In genomic region chr15:100373942-100374341, GRCh38 we compare ENCODE assay signal across 16 cellular contexts. TPM values are rescaled to one million over a fixed set of nuclear protein-coding genes. Genes with fewer than 3 reads are reported as not detected.
A peak's percentile ranks its signal among the peaks of the same experiment; 100 is the strongest.
DNase-seq lines count a peak whose midpoint lies in the region; ATAC-seq and TF ChIP-seq lines count a peak whose summit lies in the region.
"Had no signal": no experiment of that assay in that cellular context is flagged by ENCODE, and none has a peak within 500 bp of the region (broad histone marks: within the 10 kb centered on the region; RNA-seq: fewer than 3 reads in every experiment).

No MANE protein-coding gene starts in this region.

- H3K4me3 Mint-ChIP-seq in H9 (peak overlapping the region; percentile 70 to 81), neural crest cell (peak overlapping the region; percentile 65), CD14-positive monocyte (peak overlapping the region in 1 of 2 donors; percentile 76)
- H3K4me3 Mint-ChIP-seq: naive B cell had no signal

- peak; percentile 35 for DNase-seq in ACHN
- DNase-seq in H9: peak; percentile 58
- DNase-seq in esophagus squamous epithelium (lab: John Stamatoyannopoulos, UW): no peak
- no peak for DNase-seq in neural crest cell (ENCODE audit: low read depth, low spot score)
- no peak for DNase-seq in NK-92 (lab: John Stamatoyannopoulos, UW; ENCODE audit: unreplicated experiment)
- no peak for DNase-seq in ureter (ENCODE audit: low spot score)
- DNase-seq in CD14-positive monocyte (ENCODE audit: low spot score): no peak
- DNase-seq: activated CD4-positive, CD25-positive, alpha-beta regulatory T cell; central memory CD4-positive, alpha-beta T cell; KG1; naive B cell; NCI-H1930; NK-92 treated with Interleukin-12 subunit alpha and Interleukin-12 subunit beta, amount 100 ng/mL, for 24 hours had no signal

- H3K9ac ChIP-seq in H9 (ENCODE audit: extremely low read depth, insufficient read length, low read length): no peak overlapping the region
- H3K9ac ChIP-seq: BLaER1, SK-N-SH had no signal

- H3K4me2 ChIP-seq in H9 (ENCODE audit: insufficient read depth, insufficient read length, low read length): peak overlapping the region; percentile 60
- H3K4me2 ChIP-seq: BLaER1, SK-N-SH had no signal

- H4K5ac ChIP-seq in H9 (ENCODE audit: insufficient read length, low read depth, low read length): no peak overlapping the region

- no peak overlapping the region for H2BK12ac ChIP-seq in H9 (ENCODE audit: insufficient read length, low read depth, low read length)

- no peaks in the 10 kb centered on the region for H4K20me1 ChIP-seq in H9 (ENCODE audit: control insufficient read depth, insufficient read depth, insufficient read length)
- H4K20me1 ChIP-seq: BLaER1 had no signal

- no peak overlapping the region for H2AK5ac ChIP-seq in H9 (ENCODE audit: insufficient read length, low read length)

- H3K23me2 ChIP-seq in H9 (ENCODE audit: insufficient read length, low read depth, low read length, poor library complexity, severe bottlenecking): peaks cover 3% of the 10 kb centered on the region

- WGBS in H9 (ENCODE audit: extremely low coverage, insufficient read length, low lambda C conversion rate): no CpG with 5 or more reads among the region's 8 CpGs
- 20 to 26% methylated on average over 4 to 7 of the region's 8 CpGs for WGBS in esophagus squamous epithelium, 2 donors

- no peak overlapping the region for H2AFZ ChIP-seq in H9 (ENCODE audit: low read length)

- H4K8ac ChIP-seq in H9 (replicated peaks; ENCODE audit: insufficient read length, low read depth, low read length): no peak overlapping the region

- peaks cover 45% of the 10 kb centered on the region for H3K27me3 Mint-ChIP-seq in H9 (ENCODE audit: low read depth)
- peaks cover 58% of the 10 kb centered on the region for H3K27me3 Mint-ChIP-seq in neural crest cell (ENCODE audit: low read depth)
- peaks cover 44 to 61% (median 49%) of the 10 kb centered on the region in 3 donors for H3K27me3 Mint-ChIP-seq in CD14-positive monocyte (ENCODE audit: low read depth in 3 of 3)

- no peak overlapping the region for H3K27ac ChIP-seq in H9 (ENCODE audit: insufficient read length, low read depth, low read length)
- H3K27ac ChIP-seq in esophagus squamous epithelium: peak overlapping the region; percentile 59 to 85 (median 76)
- H3K27ac ChIP-seq: BLaER1 had no signal

- no peak for TF ChIP-seq CTCF in H9 (conservative IDR thresholded peaks at IDR 0.05)
- no peak for TF ChIP-seq CTCF in esophagus squamous epithelium (IDR thresholded peaks at IDR 0.05)
- TF ChIP-seq CTCF in neural crest cell (conservative IDR thresholded peaks at IDR 0.05): no peak
- no peak for TF ChIP-seq CTCF in CD14-positive monocyte (IDR thresholded peaks at IDR 0.05)

- H3K14ac ChIP-seq in H9 (ENCODE audit: insufficient read depth, low read length): no peak overlapping the region

- H3K18ac ChIP-seq in H9 (ENCODE audit: insufficient read length, low read depth, low read length): no peak overlapping the region

- peak overlapping the region; percentile 47 to 79 (median 58) for H3K4me3 ChIP-seq in esophagus squamous epithelium
- H3K4me3 ChIP-seq: BLaER1 had no signal

- H3T11ph ChIP-seq in H9 (ENCODE audit: low read length): no peak overlapping the region

- H3K4ac ChIP-seq in H9 (ENCODE audit: low read depth, low read length): no peak overlapping the region

- H3K27ac Mint-ChIP-seq in H9 (no peak overlapping the region), neural crest cell (ENCODE audit: unreplicated experiment) (no peak overlapping the region), CD14-positive monocyte (no peak overlapping the region)
- H3K27ac Mint-ChIP-seq: naive B cell had no signal

- in situ Hi-C loops in ACHN (cut with HindIII; ENCODE audit: low pct_ligation_motif_present, low pct_unique_long_range_greater_than_20kb, low sequenced_read_pairs): no loop called here

- peaks cover 8% of the 10 kb centered on the region; the same call in 1 of the 2 replicates for H3K27me3 ChIP-seq in H9 (ENCODE audit: insufficient read depth, low read length)
- peaks cover 0 to 12% (median 0%) of the 10 kb centered on the region in 4 donors for H3K27me3 ChIP-seq in esophagus squamous epithelium
- H3K27me3 ChIP-seq: BLaER1 had no signal

- no peaks in the 10 kb centered on the region for H3K79me1 ChIP-seq in H9 (ENCODE audit: insufficient read depth, low read depth, low read length, poor library complexity, severe bottlenecking)

- no peak overlapping the region for H2BK120ac ChIP-seq in H9 (ENCODE audit: low read depth, low read length, poor library complexity, severe bottlenecking)

- no peak overlapping the region for H2BK20ac ChIP-seq in H9 (ENCODE audit: low read depth, low read length, poor library complexity, severe bottlenecking)

- H2BK5ac ChIP-seq in H9 (ENCODE audit: insufficient read length, low read length): no peak overlapping the region

- H3K36me3 Mint-ChIP-seq in H9 (ENCODE audit: insufficient read depth in 1 of 3, low read depth in 3 of 3): peaks cover 0 to 13% (median 13%) of the 10 kb centered on the region in 3 experiments; a peak in 4 of 7 replicates
- peaks cover 8% of the 10 kb centered on the region for H3K36me3 Mint-ChIP-seq in neural crest cell (ENCODE audit: low read depth)
- H3K36me3 Mint-ChIP-seq in CD14-positive monocyte: peaks cover 2 to 8% of the 10 kb centered on the region in 2 donors

- no peak for ATAC-seq in GM19397 (IDR thresholded peaks at IDR 0.05; ENCODE audit: unreplicated experiment)

- H3K79me2 ChIP-seq in H9 (ENCODE audit: insufficient read depth, low read length): no peaks in the 10 kb centered on the region

- peaks cover 15 to 32% of the 10 kb centered on the region in 2 experiments for H3K9me3 Mint-ChIP-seq in H9
- H3K9me3 Mint-ChIP-seq in neural crest cell: peaks cover 13% of the 10 kb centered on the region
- H3K9me3 Mint-ChIP-seq in CD14-positive monocyte: peaks cover 4 to 46% (median 32%) of the 10 kb centered on the region in 7 donors

- no peaks in the 10 kb centered on the region for H3K36me3 ChIP-seq in esophagus squamous epithelium
- H3K36me3 ChIP-seq: BLaER1 had no signal

- H3K23ac ChIP-seq in H9 (ENCODE audit: insufficient read length, low read depth, low read length): no peak overlapping the region

- H3K4me1 ChIP-seq in H9 (ENCODE audit: insufficient read depth, low read length) (no peaks in the 10 kb centered on the region), esophagus squamous epithelium (peaks cover 0 to 22% (median 0%) of the 10 kb centered on the region in 3 donors)
- H3K4me1 ChIP-seq: BLaER1 had no signal

- H3K56ac ChIP-seq in H9 (ENCODE audit: insufficient read length, low read depth, low read length): no peak overlapping the region

- no peak overlapping the region for H2BK15ac ChIP-seq in H9 (ENCODE audit: low read depth, low read length)

- H4K91ac ChIP-seq in H9 (ENCODE audit: insufficient read length, low read depth, low read length): no peak overlapping the region

- H3K9me3 ChIP-seq in H9 (ENCODE audit: control insufficient read depth, low read depth, low read length) (no peaks in the 10 kb centered on the region), esophagus squamous epithelium (peaks cover 0 to 9% (median 0%) of the 10 kb centered on the region in 3 donors)
- H3K9me3 ChIP-seq: SK-N-SH had no signal

- peaks cover 5 to 7% of the 10 kb centered on the region in 2 experiments; a peak in 3 of 4 replicates for H3K4me1 Mint-ChIP-seq in H9
- H3K4me1 Mint-ChIP-seq in neural crest cell: peaks cover 3% of the 10 kb centered on the region
- H3K4me1 Mint-ChIP-seq in CD14-positive monocyte: peaks cover 3% of the 10 kb centered on the region

- TF ChIP-seq POLR2A in esophagus squamous epithelium (IDR thresholded peaks at IDR 0.05): no peak

- intact Hi-C loops in esophagus squamous epithelium (cut with DNase I) (no loop called here), CD14-positive monocyte (cut with micrococcal nuclease) (no loop called here)

RNA-seq across cellular contexts. Expression of gene ADAMTS17, which starts 32.2 kb away (rescaled TPM):
- total RNA-seq in H9 (2021) (2.6 and 2.9 TPM in 2 replicates), esophagus squamous epithelium (10 to 100 TPM in 1 of 4 donors, 1 to 10 TPM in 3; 4.5 to 11.4 (median 6.6) TPM), neural crest cell (1.3 and 2.3 TPM in 2 replicates), ureter (10.6 TPM)
- polyA plus RNA-seq in CD14-positive monocyte: under 1 TPM in 1 of 2 donors, not detected in 1; 0.03 TPM
- polyA plus RNA-seq: SK-N-SH had no signal

Comparison
In these comparisons a context has a peak if more than half of its experiments do, and no peak if none do; other contexts are left out.
1. DNase-seq: peak in ACHN (single experiment) and H9 (single experiment); none in esophagus squamous epithelium (single experiment), neural crest cell (single experiment), NK-92 (single experiment), ureter (single experiment) and CD14-positive monocyte (single experiment).